Comparison of ENCODE assay signal across 9 cellular contexts in the genomic region with DNA sequence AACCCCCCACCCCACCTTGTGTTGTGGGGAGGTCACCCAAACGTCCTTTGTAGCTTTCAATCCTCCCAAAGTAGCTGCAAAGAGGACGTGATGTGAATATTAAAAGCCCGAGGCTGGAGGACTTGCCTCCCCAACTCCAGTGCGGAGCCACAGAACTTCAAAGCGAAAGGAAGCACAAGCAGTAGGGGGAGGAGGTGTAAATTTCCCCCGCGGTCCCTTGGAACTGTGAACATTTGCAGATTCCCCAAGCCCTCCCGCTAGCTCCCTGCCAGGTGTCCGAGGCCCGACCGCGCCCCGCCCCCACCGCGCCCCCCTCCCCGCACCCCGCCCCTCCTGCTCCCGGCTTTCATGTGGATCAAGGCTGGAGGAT. TPM values are rescaled to one million over a fixed set of nuclear protein-coding genes. Genes with fewer than 3 reads are reported as not detected.
DNase-seq lines count a peak whose midpoint lies in the region; ATAC-seq and TF ChIP-seq lines count a peak whose summit lies in the region.
"Had no signal": no experiment of that assay in that cellular context is flagged by ENCODE, and none has a peak within 500 bp of the region (broad histone marks: within the 10 kb centered on the region; RNA-seq: fewer than 3 reads in every experiment).

No MANE protein-coding gene starts in this region.

- H3K4me1 ChIP-seq in naive thymus-derived CD4-positive, alpha-beta T cell (ENCODE audit: control insufficient read depth in 2 of 2, insufficient read depth in 2 of 2, low read length in 2 of 2): peaks cover 0 to 7% of the 10 kb centered on the region in 2 donors

- H3K4me3 ChIP-seq in AG04450 (ENCODE audit: low read depth, low read length): peak overlapping the region; percentile 25; the same call in 1 of the 2 replicates
- peak overlapping the region; percentile 61 for H3K4me3 ChIP-seq in naive thymus-derived CD4-positive, alpha-beta T cell (ENCODE audit: low read length)

- peak overlapping the region; percentile 78 to 95 (median 84) for H3K4me3 Mint-ChIP-seq in IgD-negative memory B cell
- peak overlapping the region; percentile 82 to 94 (median 89) for H3K4me3 Mint-ChIP-seq in naive thymus-derived CD4-positive, alpha-beta T cell

- TF ChIP-seq CTCF in AG04450 (IDR thresholded peaks at IDR 0.05; ENCODE audit: low read depth, low read length): no peak

- intact Hi-C loops in naive thymus-derived CD4-positive, alpha-beta T cell (cut with micrococcal nuclease): loop anchor here (2.0 to 5.0 kb wide), 2 partner anchors 40 to 186 kb away; a partner anchor contains a TSS

- peaks cover 9 to 13% (median 10%) of the 10 kb centered on the region in 3 donors for H3K4me1 Mint-ChIP-seq in IgD-negative memory B cell
- H3K4me1 Mint-ChIP-seq in naive thymus-derived CD4-positive, alpha-beta T cell: peaks cover 9 to 21% (median 15%) of the 10 kb centered on the region in 7 donors

- H3K9me3 ChIP-seq in AG04450 (ENCODE audit: control insufficient read depth, insufficient read depth, low read length): no peaks in the 10 kb centered on the region
- H3K9me3 ChIP-seq in naive thymus-derived CD4-positive, alpha-beta T cell (ENCODE audit: control insufficient read depth in 2 of 3, low read length in 3 of 3): no peaks in the 10 kb centered on the region

- H3K27me3 Mint-ChIP-seq in IgD-negative memory B cell: peaks cover 6% of the 10 kb centered on the region
- H3K27me3 Mint-ChIP-seq in naive thymus-derived CD4-positive, alpha-beta T cell: peaks cover 4 to 15% (median 10%) of the 10 kb centered on the region in 5 donors

- peaks cover 24% of the 10 kb centered on the region for H3K27me3 ChIP-seq in AG04450 (ENCODE audit: control insufficient read depth, insufficient read depth, low read length)
- no peaks in the 10 kb centered on the region for H3K27me3 ChIP-seq in naive thymus-derived CD4-positive, alpha-beta T cell (ENCODE audit: control insufficient read depth in 2 of 2, insufficient read depth in 2 of 2, low read length in 2 of 2)

- no peaks in the 10 kb centered on the region for H3K36me3 Mint-ChIP-seq in IgD-negative memory B cell
- no peaks in the 10 kb centered on the region for H3K36me3 Mint-ChIP-seq in naive thymus-derived CD4-positive, alpha-beta T cell

- DNase-seq in AG04450 (ENCODE audit: low read depth, low spot score): no peak
- peak; percentile 74 for DNase-seq in ecto neural progenitor cell (ENCODE audit: low spot score)
- peak in 3 of 9 donors; percentile 3 to 10 (median 3) for DNase-seq in naive thymus-derived CD4-positive, alpha-beta T cell
- DNase-seq in activated gamma-delta T cell (lab: John Stamatoyannopoulos, UW): no peak
- no peak for DNase-seq in GDM1 (lab: John Stamatoyannopoulos, UW)
- DNase-seq in UCSD-AML1 (lab: John Stamatoyannopoulos, UW; ENCODE audit: unreplicated experiment): no peak
- DNase-seq: PC-3 had no signal

- no peaks in the 10 kb centered on the region for H3K36me3 ChIP-seq in naive thymus-derived CD4-positive, alpha-beta T cell (ENCODE audit: control insufficient read depth in 2 of 3, insufficient read depth in 3 of 3, low read length in 3 of 3)

- no peak for ATAC-seq in naive thymus-derived CD4-positive, alpha-beta T cell
- no peak for ATAC-seq in GM21717 (IDR thresholded peaks at IDR 0.05; ENCODE audit: unreplicated experiment)
- ATAC-seq: PC-3 had no signal

- CTCF ChIA-PET in AG04450 (lab: Charles Lee): interaction anchor here (0.6 kb wide), 1 partner anchor 1164 kb away, joined by 4 read pairs; no protein-coding TSS in a partner anchor
- CTCF ChIA-PET in naive thymus-derived CD4-positive, alpha-beta T cell (lab: Charles Lee): no interaction called here

- H3K9me3 Mint-ChIP-seq in IgD-negative memory B cell: no peaks in the 10 kb centered on the region
- peaks cover 0 to 1% (median 0%) of the 10 kb centered on the region in 11 donors for H3K9me3 Mint-ChIP-seq in naive thymus-derived CD4-positive, alpha-beta T cell

- POLR2A ChIA-PET in AG04450 (lab: Yijun Ruan, JAX): no interaction called here
- POLR2A ChIA-PET in naive thymus-derived CD4-positive, alpha-beta T cell (lab: Charles Lee): no interaction called here

- H3K27ac Mint-ChIP-seq in IgD-negative memory B cell: no peak overlapping the region
- H3K27ac Mint-ChIP-seq in naive thymus-derived CD4-positive, alpha-beta T cell: peak overlapping the region in 1 of 9 donors; percentile 22

- no peak overlapping the region for H3K27ac ChIP-seq in AG04450 (ENCODE audit: low read depth, low read length)
- H3K27ac ChIP-seq in naive thymus-derived CD4-positive, alpha-beta T cell (ENCODE audit: low read depth, low read length): no peak overlapping the region

RNA-seq across cellular contexts. Expression of a gene that starts 41.5 kb away (rescaled TPM):
- polyA plus RNA-seq in AG04450 (2011; rRNA removed) (not detected in 2 replicates), IgD-negative memory B cell (not detected)
- not detected in 2 replicates for polyA minus RNA-seq in AG04450 (2011; rRNA and poly(A)+ RNA removed)
- not detected for total RNA-seq in naive thymus-derived CD4-positive, alpha-beta T cell
- not detected for polyA plus RNA-seq in naive thymus-derived CD4-positive, alpha-beta T cell
- total RNA-seq: PC-3 had no signal
